Comparison of ENCODE assay signal across 11 cellular contexts in the genomic region with DNA sequence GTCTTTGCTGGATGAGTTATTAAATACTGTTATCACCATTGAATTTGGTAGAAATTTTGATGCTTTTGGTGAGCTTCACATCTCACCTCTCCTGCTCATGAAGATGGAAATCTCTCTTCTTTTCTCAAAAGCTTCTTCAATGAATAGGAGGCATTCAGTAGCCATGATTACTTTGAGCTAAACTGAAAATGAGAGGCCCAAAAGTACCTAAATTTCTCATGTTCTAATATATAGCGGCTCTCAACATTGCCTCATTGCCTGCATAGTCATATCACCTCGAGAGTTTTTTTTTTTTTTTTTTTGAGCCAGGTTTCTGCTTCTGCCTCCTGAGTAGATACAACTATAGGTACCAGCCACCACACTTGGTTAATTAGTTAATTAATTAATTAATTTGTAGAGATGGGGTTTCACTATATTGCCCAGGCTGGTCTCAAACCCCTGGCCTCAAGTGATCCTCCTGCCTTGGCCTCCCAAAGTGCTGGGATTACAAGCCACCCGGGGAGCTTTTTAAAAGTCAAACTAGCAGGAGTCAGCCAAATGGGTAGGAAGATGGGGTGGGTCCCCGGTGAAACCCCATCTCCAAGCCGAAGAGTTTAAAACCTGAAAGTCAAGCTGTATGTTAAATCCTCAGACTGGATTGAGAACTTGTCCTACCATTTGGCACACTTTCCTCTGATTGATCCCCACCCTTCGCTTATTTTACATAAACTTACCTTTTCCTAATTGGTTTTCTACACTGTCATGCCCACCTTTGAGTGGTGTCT.
DNase-seq lines count a peak whose midpoint lies in the region; ATAC-seq and TF ChIP-seq lines count a peak whose summit lies in the region.
"Had no signal": no experiment of that assay in that cellular context is flagged by ENCODE, and none has a peak within 500 bp of the region (broad histone marks: within the 10 kb centered on the region; RNA-seq: fewer than 3 reads in every experiment).

No MANE protein-coding gene starts in this region.

- 80 to 85% methylated on average over 6 of the region's 6 CpGs for WGBS in aorta, 2 donors

- H3K4me1 ChIP-seq in aorta (ENCODE audit: control insufficient read depth in 1 of 2, insufficient read depth in 2 of 2, low read length in 2 of 2) = no peaks in the 10 kb centered on the region
- H3K4me1 ChIP-seq: psoas muscle had no signal

- peaks cover 27% of the 10 kb centered on the region for H3K36me3 Mint-ChIP-seq in central memory CD8-positive, alpha-beta T cell (ENCODE audit: insufficient read depth)

- H3K27me3 Mint-ChIP-seq in central memory CD8-positive, alpha-beta T cell = no peaks in the 10 kb centered on the region

- no peak overlapping the region for H3K4me3 Mint-ChIP-seq in central memory CD8-positive, alpha-beta T cell

- peak; percentile 49 for ATAC-seq in GM18505 (IDR thresholded peaks at IDR 0.05; ENCODE audit: unreplicated experiment)
- ATAC-seq in GM21367 (IDR thresholded peaks at IDR 0.05; ENCODE audit: unreplicated experiment) = peak; percentile 43
- peak; percentile 49 for ATAC-seq in HG03097 (IDR thresholded peaks at IDR 0.05; ENCODE audit: low FRiP score, unreplicated experiment)
- no peak for ATAC-seq in central memory CD8-positive, alpha-beta T cell (replicated peaks; ENCODE audit: extremely low read depth, poor library complexity, severe bottlenecking)
- no peak for ATAC-seq in aorta (ENCODE audit: low FRiP score)
- ATAC-seq: HepG2, psoas muscle had no signal

- H3K9me3 ChIP-seq in aorta (ENCODE audit: control insufficient read depth, low read length) = peaks cover 3% of the 10 kb centered on the region
- H3K9me3 ChIP-seq: psoas muscle had no signal

- no peak for DNase-seq in central memory CD8-positive, alpha-beta T cell (ENCODE audit: low spot score in 2 of 2)
- DNase-seq in aorta (no peak), iPS-NIHi11 (ENCODE audit: low spot score) (no peak), COR-L47 (lab: John Stamatoyannopoulos, UW) (no peak)
- DNase-seq in stimulated activated CD4-positive, alpha-beta T cell treated with anti-CD3 and anti-CD28 coated beads, Interleukin-2, amount 100 ng/mL, for 48 hours = no peak
- DNase-seq: psoas muscle had no signal

- H3K27me3 ChIP-seq in aorta (ENCODE audit: control insufficient read depth in 1 of 2, insufficient read depth in 2 of 2, low read length in 1 of 2) = peaks cover 0 to 4% of the 10 kb centered on the region in 2 donors

- no peaks in the 10 kb centered on the region for H3K9me3 Mint-ChIP-seq in central memory CD8-positive, alpha-beta T cell

- H3K36me3 ChIP-seq in aorta (ENCODE audit: control insufficient read depth in 1 of 2, insufficient read depth in 2 of 2, low read length in 1 of 2) = no peaks in the 10 kb centered on the region

- H3K27ac ChIP-seq in aorta (ENCODE audit: low read depth in 1 of 2, low read length in 2 of 2) = no peak overlapping the region
- H3K27ac ChIP-seq: psoas muscle, VCaP had no signal

- TF ChIP-seq POLR2A in GM18505 (IDR thresholded peaks at IDR 0.05; ENCODE audit: borderline replicate concordance, extremely low read depth, insufficient read depth, insufficient read length) = no peak

- peak overlapping the region; percentile 85 for H3K27ac Mint-ChIP-seq in central memory CD8-positive, alpha-beta T cell (ENCODE audit: low read depth)

- peaks cover 64% of the 10 kb centered on the region for H3K4me1 Mint-ChIP-seq in central memory CD8-positive, alpha-beta T cell

- intact Hi-C loops in aorta (cut with DNase I) = no loop called here

- no peak overlapping the region for H3K4me3 ChIP-seq in aorta (ENCODE audit: low read length in 2 of 2)
- H3K4me3 ChIP-seq: psoas muscle had no signal

Comparison
In these comparisons a context has a peak if more than half of its experiments do, and no peak if none do; other contexts are left out.
1. ATAC-seq: peak in GM18505 (single experiment), GM21367 (single experiment) and HG03097 (single experiment); none in central memory CD8-positive, alpha-beta T cell (single experiment) and aorta (single experiment).